ENCODE assay signal across 1 cellular context in the genomic region with DNA sequence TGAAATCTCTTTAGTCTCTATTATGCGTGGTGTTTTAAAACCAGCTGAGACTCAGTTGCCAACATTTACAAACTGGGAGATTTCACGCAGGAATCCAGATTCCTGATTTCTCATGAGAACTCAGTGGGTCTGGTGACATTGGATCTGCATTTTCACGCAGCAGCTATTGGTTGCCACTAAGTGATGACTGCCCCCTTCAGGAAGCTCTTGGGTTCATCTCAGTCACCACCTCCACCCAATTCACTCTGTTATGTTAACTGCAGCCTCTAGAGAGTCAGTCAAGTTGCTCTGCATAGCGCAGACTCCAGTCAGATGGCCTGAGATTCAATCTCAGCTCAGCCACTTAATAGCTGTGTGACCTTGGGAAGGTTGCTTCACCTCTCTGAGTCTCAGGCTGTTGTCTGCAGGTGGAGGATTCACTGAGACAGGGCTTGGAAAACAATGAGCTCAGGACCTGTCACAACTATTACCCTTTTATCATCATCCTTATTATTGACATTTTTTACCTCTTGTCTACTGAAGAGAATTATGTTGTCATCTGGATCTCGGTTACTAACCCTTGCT.
A peak's percentile ranks its signal among the peaks of the same experiment; 100 is the strongest.
TF ChIP-seq lines count a peak whose summit lies in the region.

No MANE protein-coding gene starts in this region.

TF ChIP-seq in H1, 55 proteins besides CTCF, POLR2A, EP300 and RAD21:
- TF ChIP-seq KDM1A (IDR thresholded peaks at IDR 0.05; ENCODE audit: borderline replicate concordance, low read length), result peak; percentile 85; the same call in 1 of the 2 replicates
- TF ChIP-seq BACH1 (IDR thresholded peaks at IDR 0.05; ENCODE audit: low read length), result no peak
- TF ChIP-seq BRCA1 (IDR thresholded peaks at IDR 0.05; ENCODE audit: low read depth, low read length), result no peak
- TF ChIP-seq TAF7 (optimal IDR thresholded peaks at IDR 0.05; ENCODE audit: borderline replicate concordance, low read depth, low read length), result no peak
- no peak for TF ChIP-seq NANOG (IDR thresholded peaks at IDR 0.05; ENCODE audit: insufficient read depth, low read depth, low read length, poor library complexity, severe bottlenecking)
- TF ChIP-seq HDAC2 (IDR thresholded peaks at IDR 0.05; ENCODE audit: borderline replicate concordance in 1 of 2, low read depth in 2 of 2, low read length in 2 of 2), result no peak
- TF ChIP-seq, protein P1, sequence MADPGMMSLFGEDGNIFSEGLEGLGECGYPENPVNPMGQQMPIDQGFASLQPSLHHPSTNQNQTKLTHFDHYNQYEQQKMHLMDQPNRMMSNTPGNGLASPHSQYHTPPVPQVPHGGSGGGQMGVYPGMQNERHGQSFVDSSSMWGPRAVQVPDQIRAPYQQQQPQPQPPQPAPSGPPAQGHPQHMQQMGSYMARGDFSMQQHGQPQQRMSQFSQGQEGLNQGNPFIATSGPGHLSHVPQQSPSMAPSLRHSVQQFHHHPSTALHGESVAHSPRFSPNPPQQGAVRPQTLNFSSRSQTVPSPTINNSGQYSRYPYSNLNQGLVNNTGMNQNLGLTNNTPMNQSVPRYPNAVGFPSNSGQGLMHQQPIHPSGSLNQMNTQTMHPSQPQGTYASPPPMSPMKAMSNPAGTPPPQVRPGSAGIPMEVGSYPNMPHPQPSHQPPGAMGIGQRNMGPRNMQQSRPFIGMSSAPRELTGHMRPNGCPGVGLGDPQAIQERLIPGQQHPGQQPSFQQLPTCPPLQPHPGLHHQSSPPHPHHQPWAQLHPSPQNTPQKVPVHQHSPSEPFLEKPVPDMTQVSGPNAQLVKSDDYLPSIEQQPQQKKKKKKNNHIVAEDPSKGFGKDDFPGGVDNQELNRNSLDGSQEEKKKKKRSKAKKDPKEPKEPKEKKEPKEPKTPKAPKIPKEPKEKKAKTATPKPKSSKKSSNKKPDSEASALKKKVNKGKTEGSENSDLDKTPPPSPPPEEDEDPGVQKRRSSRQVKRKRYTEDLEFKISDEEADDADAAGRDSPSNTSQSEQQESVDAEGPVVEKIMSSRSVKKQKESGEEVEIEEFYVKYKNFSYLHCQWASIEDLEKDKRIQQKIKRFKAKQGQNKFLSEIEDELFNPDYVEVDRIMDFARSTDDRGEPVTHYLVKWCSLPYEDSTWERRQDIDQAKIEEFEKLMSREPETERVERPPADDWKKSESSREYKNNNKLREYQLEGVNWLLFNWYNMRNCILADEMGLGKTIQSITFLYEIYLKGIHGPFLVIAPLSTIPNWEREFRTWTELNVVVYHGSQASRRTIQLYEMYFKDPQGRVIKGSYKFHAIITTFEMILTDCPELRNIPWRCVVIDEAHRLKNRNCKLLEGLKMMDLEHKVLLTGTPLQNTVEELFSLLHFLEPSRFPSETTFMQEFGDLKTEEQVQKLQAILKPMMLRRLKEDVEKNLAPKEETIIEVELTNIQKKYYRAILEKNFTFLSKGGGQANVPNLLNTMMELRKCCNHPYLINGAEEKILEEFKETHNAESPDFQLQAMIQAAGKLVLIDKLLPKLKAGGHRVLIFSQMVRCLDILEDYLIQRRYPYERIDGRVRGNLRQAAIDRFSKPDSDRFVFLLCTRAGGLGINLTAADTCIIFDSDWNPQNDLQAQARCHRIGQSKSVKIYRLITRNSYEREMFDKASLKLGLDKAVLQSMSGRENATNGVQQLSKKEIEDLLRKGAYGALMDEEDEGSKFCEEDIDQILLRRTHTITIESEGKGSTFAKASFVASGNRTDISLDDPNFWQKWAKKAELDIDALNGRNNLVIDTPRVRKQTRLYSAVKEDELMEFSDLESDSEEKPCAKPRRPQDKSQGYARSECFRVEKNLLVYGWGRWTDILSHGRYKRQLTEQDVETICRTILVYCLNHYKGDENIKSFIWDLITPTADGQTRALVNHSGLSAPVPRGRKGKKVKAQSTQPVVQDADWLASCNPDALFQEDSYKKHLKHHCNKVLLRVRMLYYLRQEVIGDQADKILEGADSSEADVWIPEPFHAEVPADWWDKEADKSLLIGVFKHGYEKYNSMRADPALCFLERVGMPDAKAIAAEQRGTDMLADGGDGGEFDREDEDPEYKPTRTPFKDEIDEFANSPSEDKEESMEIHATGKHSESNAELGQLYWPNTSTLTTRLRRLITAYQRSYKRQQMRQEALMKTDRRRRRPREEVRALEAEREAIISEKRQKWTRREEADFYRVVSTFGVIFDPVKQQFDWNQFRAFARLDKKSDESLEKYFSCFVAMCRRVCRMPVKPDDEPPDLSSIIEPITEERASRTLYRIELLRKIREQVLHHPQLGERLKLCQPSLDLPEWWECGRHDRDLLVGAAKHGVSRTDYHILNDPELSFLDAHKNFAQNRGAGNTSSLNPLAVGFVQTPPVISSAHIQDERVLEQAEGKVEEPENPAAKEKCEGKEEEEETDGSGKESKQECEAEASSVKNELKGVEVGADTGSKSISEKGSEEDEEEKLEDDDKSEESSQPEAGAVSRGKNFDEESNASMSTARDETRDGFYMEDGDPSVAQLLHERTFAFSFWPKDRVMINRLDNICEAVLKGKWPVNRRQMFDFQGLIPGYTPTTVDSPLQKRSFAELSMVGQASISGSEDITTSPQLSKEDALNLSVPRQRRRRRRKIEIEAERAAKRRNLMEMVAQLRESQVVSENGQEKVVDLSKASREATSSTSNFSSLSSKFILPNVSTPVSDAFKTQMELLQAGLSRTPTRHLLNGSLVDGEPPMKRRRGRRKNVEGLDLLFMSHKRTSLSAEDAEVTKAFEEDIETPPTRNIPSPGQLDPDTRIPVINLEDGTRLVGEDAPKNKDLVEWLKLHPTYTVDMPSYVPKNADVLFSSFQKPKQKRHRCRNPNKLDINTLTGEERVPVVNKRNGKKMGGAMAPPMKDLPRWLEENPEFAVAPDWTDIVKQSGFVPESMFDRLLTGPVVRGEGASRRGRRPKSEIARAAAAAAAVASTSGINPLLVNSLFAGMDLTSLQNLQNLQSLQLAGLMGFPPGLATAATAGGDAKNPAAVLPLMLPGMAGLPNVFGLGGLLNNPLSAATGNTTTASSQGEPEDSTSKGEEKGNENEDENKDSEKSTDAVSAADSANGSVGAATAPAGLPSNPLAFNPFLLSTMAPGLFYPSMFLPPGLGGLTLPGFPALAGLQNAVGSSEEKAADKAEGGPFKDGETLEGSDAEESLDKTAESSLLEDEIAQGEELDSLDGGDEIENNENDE (IDR thresholded peaks at IDR 0.05; ENCODE audit: insufficient replicate concordance, low read length), result no peak
